ENCODE assay signal across 16 cellular contexts in the genomic region with DNA sequence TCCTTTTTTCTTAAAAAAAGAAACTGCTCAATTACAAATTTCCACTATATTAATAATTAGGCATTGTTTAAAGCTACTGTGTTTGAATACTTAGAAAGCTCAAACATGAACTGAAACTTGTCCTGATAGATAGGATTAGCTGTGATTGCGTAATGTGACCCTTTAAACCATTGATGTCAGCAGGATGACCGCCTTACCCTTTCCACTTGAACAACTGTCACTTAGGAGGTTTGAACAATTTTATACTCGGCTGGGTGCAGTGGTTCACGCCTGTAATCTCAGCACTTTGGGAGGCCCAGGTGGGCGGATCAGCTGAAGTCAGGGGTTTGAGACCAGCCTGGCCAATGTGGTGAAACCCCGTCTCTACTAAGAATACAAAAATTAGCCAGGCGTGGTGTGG. TPM values are rescaled to one million over a fixed set of nuclear protein-coding genes. Genes with fewer than 3 reads are reported as not detected.
DNase-seq lines count a peak whose midpoint lies in the region; ATAC-seq and TF ChIP-seq lines count a peak whose summit lies in the region.
"Had no signal": no experiment of that assay in that cellular context is flagged by ENCODE, and none has a peak within 500 bp of the region (broad histone marks: within the 10 kb centered on the region; RNA-seq: fewer than 3 reads in every experiment).

No MANE protein-coding gene starts in this region.

- DNase-seq in fibroblast of mammary gland (ENCODE audit: low read depth) (peak; percentile 43), renal cortical epithelial cell (ENCODE audit: low read depth) (peak; percentile 62), ACHN (no peak), germinal center (ENCODE audit: low spot score) (no peak)
- DNase-seq: activated CD8-positive, alpha-beta memory T cell treated with anti-CD3 and anti-CD28 coated beads, Interleukin-2, amount 50 U/mL, for 4 hours; COR-L47; GF-D8; hypothalamus; KG1; NCI-H2081 treated with DMSO at 0.1 percent for 48 hours had no signal

- peak overlapping the region; percentile 16 for H3K4me2 ChIP-seq in Loucy (ENCODE audit: low read depth, low read length, poor library complexity, severe bottlenecking)

- H3K9me2 ChIP-seq in Loucy (replicated peaks; ENCODE audit: low read depth, low read length): no peaks in the 10 kb centered on the region

- H3K79me2 ChIP-seq in Loucy (ENCODE audit: insufficient read depth, low read length): peaks cover 77% of the 10 kb centered on the region

- ATAC-seq in GM18868 (IDR thresholded peaks at IDR 0.05; ENCODE audit: unreplicated experiment) (peak; percentile 40), GM21786 (IDR thresholded peaks at IDR 0.05; ENCODE audit: unreplicated experiment) (no peak)
- ATAC-seq: WTC11 had no signal

- in situ Hi-C loops in ACHN (cut with HindIII; ENCODE audit: low pct_ligation_motif_present, low pct_unique_long_range_greater_than_20kb, low sequenced_read_pairs): no loop called here

- H3K4me1 ChIP-seq in Loucy (ENCODE audit: insufficient read depth, low read length, poor library complexity, severe bottlenecking): peaks cover 25% of the 10 kb centered on the region

- no peak overlapping the region for H3K9ac ChIP-seq in Loucy (ENCODE audit: low read depth, low read length, poor library complexity, severe bottlenecking)

- H3F3A ChIP-seq in Loucy (ENCODE audit: low read depth): no peaks in the 10 kb centered on the region

- TF ChIP-seq CTCF in Loucy (conservative IDR thresholded peaks at IDR 0.05; ENCODE audit: low read length) (no peak), fibroblast of mammary gland (conservative IDR thresholded peaks at IDR 0.05; ENCODE audit: control insufficient read depth, insufficient read depth, low read depth, low read length) (no peak)

- H3K36me3 ChIP-seq in Loucy (ENCODE audit: insufficient read depth, low read length): no peaks in the 10 kb centered on the region
- H3K36me3 ChIP-seq: adrenal gland, suprapubic skin had no signal

- no peaks in the 10 kb centered on the region for H3K9me3 ChIP-seq in Loucy (ENCODE audit: insufficient read depth, low read depth, low read length)
- H3K9me3 ChIP-seq: adrenal gland, suprapubic skin had no signal

- H3K27me3 ChIP-seq in Loucy (ENCODE audit: insufficient read depth, low read length, poor library complexity, severe bottlenecking): no peaks in the 10 kb centered on the region
- H3K27me3 ChIP-seq: adrenal gland, suprapubic skin had no signal

- no peak overlapping the region for H2AFZ ChIP-seq in Loucy (ENCODE audit: low read length)

- H4K20me1 ChIP-seq in Loucy (ENCODE audit: insufficient read depth, low read length, poor library complexity, severe bottlenecking): peaks cover 10% of the 10 kb centered on the region

- H3K4me3 ChIP-seq in Loucy (ENCODE audit: low read length, poor library complexity, severe bottlenecking) (no peak overlapping the region), fibroblast of mammary gland (ENCODE audit: control insufficient read depth, low read depth, low read length) (no peak overlapping the region)
- H3K4me3 ChIP-seq: adrenal gland, suprapubic skin had no signal

RNA-seq across cellular contexts. Expression of a gene that starts 2.9 kb away (rescaled TPM):
- total RNA-seq in renal cortical epithelial cell: 222 and 231 TPM in 2 replicates

Comparison
In these comparisons a context has a peak if more than half of its experiments do, and no peak if none do; other contexts are left out.
1. DNase-seq: peak in fibroblast of mammary gland (single experiment) and renal cortical epithelial cell (single experiment); none in ACHN (single experiment) and germinal center (single experiment).